1 cellular context compared by ENCODE assay signal in the genomic region with DNA sequence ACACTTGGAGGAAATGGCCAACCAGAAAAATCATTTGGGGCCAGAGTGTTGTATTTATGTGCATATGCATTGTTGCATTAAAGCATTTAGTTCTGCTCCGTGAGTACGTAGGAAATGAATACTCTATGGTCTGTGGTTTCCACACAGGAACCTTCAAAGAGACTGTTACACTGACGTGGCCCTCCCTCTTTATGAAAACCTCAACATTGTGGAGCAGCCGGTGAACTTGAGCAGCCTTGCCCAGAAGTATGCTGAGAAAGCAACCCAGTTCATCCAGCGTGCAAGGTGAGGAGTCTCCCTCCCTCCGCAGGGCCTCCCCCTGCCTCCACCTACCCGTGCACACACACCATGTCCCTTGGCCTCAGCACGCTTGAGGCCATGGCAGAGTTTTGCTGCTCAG.
TF ChIP-seq lines count a peak whose summit lies in the region.

No MANE protein-coding gene starts in this region.

TF ChIP-seq in GM12878, 131 proteins besides CTCF, POLR2A, EP300 and RAD21 (continued from another document):
- TF ChIP-seq, protein P1, sequence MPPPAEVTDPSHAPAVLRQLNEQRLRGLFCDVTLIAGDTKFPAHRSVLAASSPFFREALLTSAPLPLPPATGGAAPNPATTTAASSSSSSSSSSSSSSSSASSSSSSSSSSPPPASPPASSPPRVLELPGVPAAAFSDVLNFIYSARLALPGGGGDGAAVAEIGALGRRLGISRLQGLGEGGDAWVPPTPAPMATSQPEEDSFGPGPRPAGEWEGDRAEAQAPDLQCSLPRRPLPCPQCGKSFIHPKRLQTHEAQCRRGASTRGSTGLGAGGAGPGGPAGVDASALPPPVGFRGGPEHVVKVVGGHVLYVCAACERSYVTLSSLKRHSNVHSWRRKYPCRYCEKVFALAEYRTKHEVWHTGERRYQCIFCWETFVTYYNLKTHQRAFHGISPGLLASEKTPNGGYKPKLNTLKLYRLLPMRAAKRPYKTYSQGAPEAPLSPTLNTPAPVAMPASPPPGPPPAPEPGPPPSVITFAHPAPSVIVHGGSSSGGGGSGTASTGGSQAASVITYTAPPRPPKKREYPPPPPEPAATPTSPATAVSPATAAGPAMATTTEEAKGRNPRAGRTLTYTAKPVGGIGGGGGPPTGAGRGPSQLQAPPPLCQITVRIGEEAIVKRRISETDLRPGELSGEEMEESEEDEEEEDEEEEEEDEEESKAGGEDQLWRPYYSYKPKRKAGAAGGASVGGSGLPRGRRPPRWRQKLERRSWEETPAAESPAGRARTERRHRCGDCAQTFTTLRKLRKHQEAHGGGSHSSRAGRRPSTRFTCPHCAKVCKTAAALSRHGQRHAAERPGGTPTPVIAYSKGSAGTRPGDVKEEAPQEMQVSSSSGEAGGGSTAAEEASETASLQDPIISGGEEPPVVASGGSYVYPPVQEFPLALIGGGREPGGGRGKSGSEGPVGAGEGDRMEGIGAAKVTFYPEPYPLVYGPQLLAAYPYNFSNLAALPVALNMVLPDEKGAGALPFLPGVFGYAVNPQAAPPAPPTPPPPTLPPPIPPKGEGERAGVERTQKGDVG (CRISPR knock-in tag; IDR thresholded peaks at IDR 0.05): no peak
- TF ChIP-seq MEF2B (IDR thresholded peaks at IDR 0.05; ENCODE audit: partially characterized antibody, poor library complexity, severe bottlenecking) (no peak), YY1 (IDR thresholded peaks at IDR 0.05; ENCODE audit: low read depth, low read length) (no peak)
- TF ChIP-seq, protein P2, sequence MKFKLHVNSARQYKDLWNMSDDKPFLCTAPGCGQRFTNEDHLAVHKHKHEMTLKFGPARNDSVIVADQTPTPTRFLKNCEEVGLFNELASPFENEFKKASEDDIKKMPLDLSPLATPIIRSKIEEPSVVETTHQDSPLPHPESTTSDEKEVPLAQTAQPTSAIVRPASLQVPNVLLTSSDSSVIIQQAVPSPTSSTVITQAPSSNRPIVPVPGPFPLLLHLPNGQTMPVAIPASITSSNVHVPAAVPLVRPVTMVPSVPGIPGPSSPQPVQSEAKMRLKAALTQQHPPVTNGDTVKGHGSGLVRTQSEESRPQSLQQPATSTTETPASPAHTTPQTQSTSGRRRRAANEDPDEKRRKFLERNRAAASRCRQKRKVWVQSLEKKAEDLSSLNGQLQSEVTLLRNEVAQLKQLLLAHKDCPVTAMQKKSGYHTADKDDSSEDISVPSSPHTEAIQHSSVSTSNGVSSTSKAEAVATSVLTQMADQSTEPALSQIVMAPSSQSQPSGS (IDR thresholded peaks at IDR 0.05; ENCODE audit: low read length): peak; percentile 60; the same call in 1 of the 2 replicates
